Comparison of ENCODE assay signal across 14 cellular contexts in genomic region chr1:46694676-46695075, GRCh38. TPM values are rescaled to one million over a fixed set of nuclear protein-coding genes. Genes with fewer than 3 reads are reported as not detected.
"Had no signal": no experiment of that assay in that cellular context is flagged by ENCODE, and none has a peak within 500 bp of the region (broad histone marks: within the 10 kb centered on the region; RNA-seq: fewer than 3 reads in every experiment).

No MANE protein-coding gene starts in this region.

RNA-seq across cellular contexts. Expression of gene TEX38, which starts 23.0 kb away (rescaled TPM):
- total RNA-seq: activated naive CD4-positive, alpha-beta T cell treated with anti-CD3 and anti-CD28 coated beads for 36 hours; activated naive CD8-positive, alpha-beta T cell treated with anti-CD3 and anti-CD28 coated beads for 36 hours; activated naive CD8-positive, alpha-beta T cell treated with anti-CD3 and anti-CD28 coated beads, Interleukin-2, amount 10 ng/mL, durations not matched to agents 7 days and 5 days; activated T-cell treated with anti-CD3 and anti-CD28 coated beads, Interleukin-2, amount 50 U/mL, for 4 hours; activated T-helper 2 cell treated with anti-CD3 and anti-CD28 coated beads, Interferon-gamma antibody, Interleukin-2, Interleukin-4, amounts not matched to agents 10 μg/mL and 5 μg/mL and 100 μg/mL, durations not matched to agents 14 hours and 24 hours and 36 hours; aorta; ascending aorta; astrocyte; body of pancreas; breast epithelium; bronchial epithelial cell; cerebellum; chondrocyte had no signal
- polyA plus RNA-seq: adipose tissue, aorta had no signal
